ENCODE assay signal across 28 cellular contexts in genomic region chr3:20696393-20697045, GRCh38.
"Had no signal": no experiment of that assay in that cellular context is flagged by ENCODE, and none has a peak within 500 bp of the region (broad histone marks: within the 10 kb centered on the region; RNA-seq: fewer than 3 reads in every experiment).

No MANE protein-coding gene starts in this region.

- DNase-seq: activated CD4-positive, alpha-beta memory T cell treated with anti-CD3 and anti-CD28 coated beads, Interleukin-2, amount 10 ng/mL, durations not matched to agents 7 days and 5 days; activated CD4-positive, alpha-beta T cell treated with anti-CD3 and anti-CD28 coated beads for 1 hour; activated CD4-positive, alpha-beta T cell treated with anti-CD3 and anti-CD28 coated beads for 4 hours; activated CD4-positive, alpha-beta T cell treated with anti-CD3 and anti-CD28 coated beads, Interleukin-2, amount 10 ng/mL, durations not matched to agents 7 days and 5 days; activated CD4-positive, alpha-beta T cell treated with anti-CD3 and anti-CD28 coated beads, Interleukin-2, amount 50 U/mL, for 4 hours; activated CD8-positive, alpha-beta memory T cell treated with anti-CD3 and anti-CD28 coated beads, Interleukin-2, amount 50 U/mL, for 48 hours; activated gamma-delta T cell; activated naive CD4-positive, alpha-beta T cell; activated naive CD4-positive, alpha-beta T cell treated with anti-CD3 and anti-CD28 coated beads, Interleukin-2, amount 10 ng/mL, durations not matched to agents 7 days and 5 days; activated naive CD8-positive, alpha-beta T cell treated with anti-CD3 and anti-CD28 coated beads, Interleukin-2, amount 10 ng/mL, durations not matched to agents 7 days and 5 days; activated T-cell treated with anti-CD3 and anti-CD28 coated beads for 4 hours; activated T-cell treated with anti-CD3 and anti-CD28 coated beads, Interleukin-2, amount 50 U/mL, for 24 hours; activated T-cell treated with anti-CD3 and anti-CD28 coated beads, Interleukin-2, amount 50 U/mL, for 72 hours; dorsolateral prefrontal cortex; effector memory CD4-positive, alpha-beta T cell; esophagus squamous epithelium; head of caudate nucleus; T-helper 2 cell had no signal

- ATAC-seq: activated naive CD4-positive, alpha-beta T cell treated with anti-CD3 and anti-CD28 coated beads, Interleukin-2, amount 50 U/mL, for 72 hours; activated T-cell treated with anti-CD3 and anti-CD28 coated beads, Interleukin-2, amount 50 U/mL, for 72 hours; WTC11 had no signal

- H3K4me3 Mint-ChIP-seq: activated CD4-positive, alpha-beta memory T cell treated with anti-CD3 and anti-CD28 coated beads, Interleukin-2, amount 10 ng/mL, durations not matched to agents 7 days and 5 days; activated CD4-positive, alpha-beta T cell treated with anti-CD3 and anti-CD28 coated beads, Interleukin-2, amount 10 ng/mL, durations not matched to agents 7 days and 5 days; activated naive CD4-positive, alpha-beta T cell treated with anti-CD3 and anti-CD28 coated beads, Interleukin-2, amount 10 ng/mL, durations not matched to agents 7 days and 5 days; activated naive CD8-positive, alpha-beta T cell treated with anti-CD3 and anti-CD28 coated beads, Interleukin-2, amount 10 ng/mL, durations not matched to agents 7 days and 5 days; activated T-cell treated with anti-CD3 and anti-CD28 coated beads, Interleukin-2, amount 50 U/mL, for 24 hours; activated T-cell treated with anti-CD3 and anti-CD28 coated beads, Interleukin-2, amount 50 U/mL, for 72 hours; brain; central memory CD8-positive, alpha-beta T cell; dendritic cell treated with granulocyte-macrophage colony-stimulating factor and Interleukin-4, amounts not matched to agents 40 ng/mL and 50 ng/mL, for 4 days; WTC11 had no signal

- H3K27me3 ChIP-seq: ascending aorta, breast epithelium, dorsolateral prefrontal cortex, esophagus squamous epithelium had no signal

- H3K36me3 ChIP-seq: ascending aorta, breast epithelium, esophagus squamous epithelium had no signal

- H3K27ac Mint-ChIP-seq: activated CD4-positive, alpha-beta memory T cell treated with anti-CD3 and anti-CD28 coated beads, Interleukin-2, amount 10 ng/mL, durations not matched to agents 7 days and 5 days; activated CD4-positive, alpha-beta T cell treated with anti-CD3 and anti-CD28 coated beads, Interleukin-2, amount 10 ng/mL, durations not matched to agents 7 days and 5 days; activated naive CD4-positive, alpha-beta T cell treated with anti-CD3 and anti-CD28 coated beads, Interleukin-2, amount 10 ng/mL, durations not matched to agents 7 days and 5 days; activated naive CD4-positive, alpha-beta T cell treated with anti-CD3 and anti-CD28 coated beads, Interleukin-2, amount 50 U/mL, for 72 hours; activated naive CD8-positive, alpha-beta T cell treated with anti-CD3 and anti-CD28 coated beads, Interleukin-2, amount 10 ng/mL, durations not matched to agents 7 days and 5 days; activated T-cell treated with anti-CD3 and anti-CD28 coated beads, Interleukin-2, amount 50 U/mL, for 24 hours; activated T-cell treated with anti-CD3 and anti-CD28 coated beads, Interleukin-2, amount 50 U/mL, for 72 hours; brain; dendritic cell treated with granulocyte-macrophage colony-stimulating factor and Interleukin-4, amounts not matched to agents 40 ng/mL and 50 ng/mL, for 4 days; WTC11 had no signal

- H3K9me3 Mint-ChIP-seq: activated naive CD8-positive, alpha-beta T cell treated with anti-CD3 and anti-CD28 coated beads, Interleukin-2, amount 10 ng/mL, durations not matched to agents 7 days and 5 days; WTC11 had no signal

- H3K36me3 Mint-ChIP-seq: activated naive CD4-positive, alpha-beta T cell treated with anti-CD3 and anti-CD28 coated beads, Interleukin-2, amount 10 ng/mL, durations not matched to agents 7 days and 5 days; activated naive CD4-positive, alpha-beta T cell treated with anti-CD3 and anti-CD28 coated beads, Interleukin-2, amount 50 U/mL, for 72 hours; activated naive CD8-positive, alpha-beta T cell treated with anti-CD3 and anti-CD28 coated beads, Interleukin-2, amount 10 ng/mL, durations not matched to agents 7 days and 5 days; brain; WTC11 had no signal

- H3K9me3 ChIP-seq: ascending aorta, breast epithelium, esophagus squamous epithelium had no signal

- H3K4me1 ChIP-seq: ascending aorta, breast epithelium, esophagus squamous epithelium had no signal

- H3K27me3 Mint-ChIP-seq: activated CD4-positive, alpha-beta memory T cell treated with anti-CD3 and anti-CD28 coated beads, Interleukin-2, amount 10 ng/mL, durations not matched to agents 7 days and 5 days; activated CD4-positive, alpha-beta T cell treated with anti-CD3 and anti-CD28 coated beads, Interleukin-2, amount 10 ng/mL, durations not matched to agents 7 days and 5 days; activated naive CD4-positive, alpha-beta T cell treated with anti-CD3 and anti-CD28 coated beads, Interleukin-2, amount 10 ng/mL, durations not matched to agents 7 days and 5 days; activated naive CD8-positive, alpha-beta T cell treated with anti-CD3 and anti-CD28 coated beads, Interleukin-2, amount 10 ng/mL, durations not matched to agents 7 days and 5 days; activated T-cell treated with anti-CD3 and anti-CD28 coated beads, Interleukin-2, amount 50 U/mL, for 24 hours; central memory CD8-positive, alpha-beta T cell; dendritic cell treated with granulocyte-macrophage colony-stimulating factor and Interleukin-4, amounts not matched to agents 40 ng/mL and 50 ng/mL, for 4 days had no signal

- H3K4me3 ChIP-seq: ascending aorta, breast epithelium, coronary artery, dorsolateral prefrontal cortex, esophagus squamous epithelium had no signal

- H3K27ac ChIP-seq: ascending aorta, breast epithelium, coronary artery, dorsolateral prefrontal cortex, epithelial cell of prostate, esophagus squamous epithelium, VCaP had no signal

- H3K4me1 Mint-ChIP-seq: activated CD4-positive, alpha-beta memory T cell treated with anti-CD3 and anti-CD28 coated beads, Interleukin-2, amount 10 ng/mL, durations not matched to agents 7 days and 5 days; activated CD4-positive, alpha-beta T cell treated with anti-CD3 and anti-CD28 coated beads, Interleukin-2, amount 10 ng/mL, durations not matched to agents 7 days and 5 days; activated naive CD4-positive, alpha-beta T cell treated with anti-CD3 and anti-CD28 coated beads, Interleukin-2, amount 10 ng/mL, durations not matched to agents 7 days and 5 days; activated naive CD8-positive, alpha-beta T cell treated with anti-CD3 and anti-CD28 coated beads, Interleukin-2, amount 10 ng/mL, durations not matched to agents 7 days and 5 days; central memory CD8-positive, alpha-beta T cell had no signal
